In the genomic region with DNA sequence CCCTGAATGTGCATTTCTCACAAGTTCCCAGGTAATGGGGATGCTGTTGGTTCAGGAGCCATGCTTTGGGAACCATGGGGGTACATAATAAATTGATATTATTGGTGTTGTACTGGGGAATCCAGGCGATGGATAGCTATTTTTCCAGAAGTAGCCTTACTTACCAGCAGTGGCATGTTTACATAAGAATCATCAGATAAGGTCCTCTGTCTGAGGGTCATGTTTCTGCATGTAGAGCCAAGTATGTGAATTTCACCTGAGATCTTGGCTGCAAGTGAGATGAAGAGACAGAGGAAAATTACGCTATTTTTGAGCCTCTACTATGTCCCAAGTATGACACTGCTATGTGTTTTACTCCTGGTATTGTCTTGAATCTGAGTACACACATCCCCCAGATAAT, we compare ENCODE assay signal across 20 cellular contexts. TPM values are rescaled to one million over a fixed set of nuclear protein-coding genes. Genes with fewer than 3 reads are reported as not detected.
A peak's percentile ranks its signal among the peaks of the same experiment; 100 is the strongest.
DNase-seq lines count a peak whose midpoint lies in the region; TF ChIP-seq lines count a peak whose summit lies in the region.
"Had no signal": no experiment of that assay in that cellular context is flagged by ENCODE, and none has a peak within 500 bp of the region (broad histone marks: within the 10 kb centered on the region; RNA-seq: fewer than 3 reads in every experiment).

No MANE protein-coding gene starts in this region.

- H3K36me3 ChIP-seq in mammary epithelial cell (ENCODE audit: insufficient read depth, low read length) = no peaks in the 10 kb centered on the region
- no peaks in the 10 kb centered on the region for H3K36me3 ChIP-seq in breast epithelium

- H3K9me3 ChIP-seq in mammary epithelial cell (replicated peaks; ENCODE audit: insufficient read depth, low read length) (no peaks in the 10 kb centered on the region), breast epithelium (no peaks in the 10 kb centered on the region)
- H3K9me3 ChIP-seq: A549 had no signal

- H3K9ac ChIP-seq in mammary epithelial cell (ENCODE audit: insufficient read depth, low read length) = no peak overlapping the region
- H3K9ac ChIP-seq: GM23248 had no signal

- H3K27ac ChIP-seq in mammary epithelial cell (ENCODE audit: insufficient read depth, low read depth, low read length) (no peak overlapping the region), breast epithelium (no peak overlapping the region), VCaP (peak overlapping the region; percentile 63)
- H3K27ac ChIP-seq: 22Rv1, A549, GM23248, HL-60 had no signal

- no peak for TF ChIP-seq POLR2A in breast epithelium (IDR thresholded peaks at IDR 0.05)

- no peaks in the 10 kb centered on the region for H3K79me2 ChIP-seq in mammary epithelial cell (ENCODE audit: insufficient read depth, low read length)

- H3K36me3 Mint-ChIP-seq in type B pancreatic cell = peaks cover 10% of the 10 kb centered on the region

- no TSS peak for BruUV-seq in mammary epithelial cell (replicated peaks; lab: Mats Ljungman, UMichigan)

- no peak overlapping the region for H3K4me3 Mint-ChIP-seq in type B pancreatic cell
- H3K4me3 Mint-ChIP-seq: CD14-positive monocyte; CD4-positive, alpha-beta memory T cell; HFFc6 had no signal

- H3K27ac Mint-ChIP-seq in type B pancreatic cell = no peak overlapping the region
- H3K27ac Mint-ChIP-seq: CD14-positive monocyte; CD4-positive, alpha-beta memory T cell; HFFc6 had no signal

- intact Hi-C loops in mammary epithelial cell (cut with micrococcal nuclease) (no loop called here), breast epithelium (cut with DNase I; ENCODE audit: low total_unique reads) (loop anchor here (10.0 kb wide), 1 partner anchor 108 kb away; no protein-coding TSS in a partner anchor)

- 60% methylated on average over 2 of the region's 2 CpGs for WGBS in mammary epithelial cell (ENCODE audit: low coverage, missing lambda C conversion rate)

- dilution Hi-C loops in mammary epithelial cell (cut with HindIII; ENCODE audit: low sequenced_read_pairs) = no loop called here

- no peak overlapping the region for H3K4me2 ChIP-seq in mammary epithelial cell (ENCODE audit: insufficient read depth, low read depth, low read length)
- H3K4me2 ChIP-seq: A549 had no signal

- in situ Hi-C loops in mammary epithelial cell (cut with MboI; ENCODE audit: low sequenced_read_pairs in 2 of 2) = loop anchor here (25.0 kb wide), 3 partner anchors 120 to 520 kb away; no protein-coding TSS in a partner anchor

- H3K4me1 ChIP-seq in mammary epithelial cell (ENCODE audit: insufficient read depth, low read length) = peaks cover 11% of the 10 kb centered on the region
- H3K4me1 ChIP-seq in breast epithelium = no peaks in the 10 kb centered on the region
- H3K4me1 ChIP-seq: A549 had no signal

- H3K4me1 Mint-ChIP-seq in type B pancreatic cell (ENCODE audit: unreplicated experiment) = peaks cover 28% of the 10 kb centered on the region

- no peaks in the 10 kb centered on the region for H3K27me3 Mint-ChIP-seq in type B pancreatic cell
- H3K27me3 Mint-ChIP-seq: CD4-positive, alpha-beta memory T cell had no signal

- H2AFZ ChIP-seq in mammary epithelial cell (ENCODE audit: low read depth, low read length) = no peak overlapping the region
- H2AFZ ChIP-seq: GM23248 had no signal

- no peak for TF ChIP-seq CTCF in mammary epithelial cell (conservative IDR thresholded peaks at IDR 0.05 in 1 of 2, IDR thresholded peaks at IDR 0.05 in 1 of 2; ENCODE audit: extremely low read depth in 1 of 2, insufficient read depth in 1 of 2, low read depth in 1 of 2, low read length in 2 of 2)
- TF ChIP-seq CTCF in breast epithelium (IDR thresholded peaks at IDR 0.05) = no peak
- TF ChIP-seq CTCF in VCaP (conservative IDR thresholded peaks at IDR 0.05) = no peak
- no peak for TF ChIP-seq CTCF in epithelial cell of esophagus (IDR thresholded peaks at IDR 0.05; ENCODE audit: insufficient read depth, low read depth, low read length, missing control alignments)
- no peak for TF ChIP-seq CTCF in type B pancreatic cell (conservative IDR thresholded peaks at IDR 0.05)

- H3K27me3 ChIP-seq in mammary epithelial cell (ENCODE audit: insufficient read depth, low read length) = no peaks in the 10 kb centered on the region
- H3K27me3 ChIP-seq in breast epithelium = no peaks in the 10 kb centered on the region

- H3K9me3 Mint-ChIP-seq in type B pancreatic cell = peaks cover 4% of the 10 kb centered on the region
- H3K9me3 Mint-ChIP-seq: CD4-positive, alpha-beta memory T cell; HFFc6 had no signal

- DNase-seq in mammary epithelial cell (peak; percentile 21), breast epithelium (ENCODE audit: low spot score in 2 of 2) (no peak), epithelial cell of esophagus (ENCODE audit: low read depth) (peak; percentile 57), type B pancreatic cell (ENCODE audit: extremely low spot score, unreplicated experiment) (no peak), middle frontal gyrus (ENCODE audit: extremely low spot score, low spot score) (no peak), SIG-M5 treated with dmso at 0.1 percent for 504 hours (lab: John Stamatoyannopoulos, UW; ENCODE audit: unreplicated experiment) (no peak)
- DNase-seq: AML-193; CD4-positive, alpha-beta memory T cell; DMS153; DMS79; GDM1; GM23248; HCEC 1CT; HFFc6; IMR-90 had no signal

- H4K20me1 ChIP-seq in mammary epithelial cell (ENCODE audit: insufficient read depth, low read length) = no peaks in the 10 kb centered on the region

- H3K4me3 ChIP-seq in mammary epithelial cell (replicated peaks in 1 of 3; ENCODE audit: insufficient read depth in 1 of 3, low read depth in 2 of 3, low read length in 3 of 3) (no peak overlapping the region), breast epithelium (no peak overlapping the region), epithelial cell of esophagus (ENCODE audit: low read length) (no peak overlapping the region)
- H3K4me3 ChIP-seq: A549, GM23248 had no signal

- CTCF ChIA-PET in mammary epithelial cell (lab: Charles Lee; ENCODE audit: low non-redundant PET) = no interaction called here

RNA-seq across cellular contexts. Expression of gene GPD1L, which starts 26.3 kb away (rescaled TPM):
- total RNA-seq in mammary epithelial cell = 1 to 10 TPM; 5.7 to 7.5 TPM
- polyA plus RNA-seq in mammary epithelial cell = 4.5 TPM
- 23.1 TPM for polyA minus RNA-seq in mammary epithelial cell
- total RNA-seq in breast epithelium = 10 to 100 TPM; 56.3 to 66.6 (median 58.3) TPM
- total RNA-seq in type B pancreatic cell (ENCODE audit: low replicate concordance) = 17.5 and 17.8 TPM in 2 replicates

Comparison
In these comparisons a context has a peak if more than half of its experiments do, and no peak if none do; other contexts are left out.
1. DNase-seq: peak in mammary epithelial cell (single experiment) and epithelial cell of esophagus (single experiment); none in breast epithelium (0 of 2), type B pancreatic cell (single experiment), middle frontal gyrus (single experiment) and SIG-M5 treated with dmso at 0.1 percent for 504 hours (single experiment).